Comparison of ENCODE assay signal across 8 cellular contexts in genomic region chr11:93169950-93170561, GRCh38. TPM values are rescaled to one million over a fixed set of nuclear protein-coding genes. Genes with fewer than 3 reads are reported as not detected.
A peak's percentile ranks its signal among the peaks of the same experiment; 100 is the strongest.
DNase-seq lines count a peak whose midpoint lies in the region; ATAC-seq and TF ChIP-seq lines count a peak whose summit lies in the region.

No MANE protein-coding gene starts in this region.

- H3K27me3 ChIP-seq in cardiac muscle cell (no peaks in the 10 kb centered on the region), right cardiac atrium (ENCODE audit: control insufficient read depth, insufficient read depth) (no peaks in the 10 kb centered on the region), OCI-LY3 (ENCODE audit: low read depth, low read length) (no peaks in the 10 kb centered on the region)
- H3K27me3 ChIP-seq in CD8-positive, alpha-beta memory T cell (ENCODE audit: insufficient read depth, low read length, poor library complexity, severe bottlenecking): no peaks in the 10 kb centered on the region

- no peaks in the 10 kb centered on the region for H3K4me1 ChIP-seq in cardiac muscle cell (ENCODE audit: low read depth)
- H3K4me1 ChIP-seq in right cardiac atrium (ENCODE audit: control insufficient read depth, insufficient read depth, low read length): no peaks in the 10 kb centered on the region
- H3K4me1 ChIP-seq in OCI-LY3 (ENCODE audit: low read length): no peaks in the 10 kb centered on the region
- H3K4me1 ChIP-seq in CD8-positive, alpha-beta memory T cell (ENCODE audit: insufficient read depth, low read length): no peaks in the 10 kb centered on the region

- no peak overlapping the region for H3K4me3 Mint-ChIP-seq in type B pancreatic cell
- H3K4me3 Mint-ChIP-seq in CD8-positive, alpha-beta memory T cell: no peak overlapping the region

- CTCF ChIA-PET in CD8-positive, alpha-beta memory T cell (lab: Charles Lee): no interaction called here

- WGBS in right cardiac atrium: 62% methylated on average over 2 of the region's 2 CpGs

- no peak overlapping the region for H2AFZ ChIP-seq in OCI-LY3 (ENCODE audit: low read depth, low read length)

- H3K4me1 Mint-ChIP-seq in type B pancreatic cell (ENCODE audit: unreplicated experiment): peaks cover 5% of the 10 kb centered on the region
- peaks cover 0 to 13% (median 3%) of the 10 kb centered on the region in 3 donors for H3K4me1 Mint-ChIP-seq in CD8-positive, alpha-beta memory T cell

- H4K20me1 ChIP-seq in OCI-LY3 (ENCODE audit: insufficient read depth, low read length): no peaks in the 10 kb centered on the region

- H3K9me3 ChIP-seq in cardiac muscle cell (ENCODE audit: low read depth): no peaks in the 10 kb centered on the region
- H3K9me3 ChIP-seq in right cardiac atrium (ENCODE audit: control insufficient read depth, low read length): no peaks in the 10 kb centered on the region
- no peaks in the 10 kb centered on the region for H3K9me3 ChIP-seq in OCI-LY3 (ENCODE audit: insufficient read depth, low read length)
- no peaks in the 10 kb centered on the region for H3K9me3 ChIP-seq in CD8-positive, alpha-beta memory T cell (ENCODE audit: low read length)

- no peak overlapping the region for H3K9ac ChIP-seq in OCI-LY3 (ENCODE audit: low read length)

- no peak overlapping the region for H3K27ac ChIP-seq in cardiac muscle cell
- H3K27ac ChIP-seq in right cardiac atrium (ENCODE audit: low read length): no peak overlapping the region
- H3K27ac ChIP-seq in OCI-LY3 (ENCODE audit: low read length): no peak overlapping the region
- H3K27ac ChIP-seq in CD8-positive, alpha-beta memory T cell (ENCODE audit: low read depth, low read length): no peak overlapping the region

- intact Hi-C loops in right cardiac atrium (cut with DNase I): no loop called here

- no peak overlapping the region for H3K4me2 ChIP-seq in OCI-LY3 (ENCODE audit: low read length)

- H3K4me3 ChIP-seq in cardiac muscle cell (no peak overlapping the region), right cardiac atrium (ENCODE audit: low read length) (no peak overlapping the region), OCI-LY3 (ENCODE audit: low read length) (no peak overlapping the region)
- no peak overlapping the region for H3K4me3 ChIP-seq in CD8-positive, alpha-beta memory T cell (ENCODE audit: low read length)

- DNase-seq in cardiac muscle cell (ENCODE audit: low read depth in 1 of 2, low spot score in 1 of 2) (peak; percentile 42 to 43), right cardiac atrium (no peak), fibroblast of peridontal ligament (ENCODE audit: extremely low read depth) (peak; percentile 68), type B pancreatic cell (ENCODE audit: extremely low spot score, unreplicated experiment) (no peak), T1000 (lab: John Stamatoyannopoulos, UW) (no peak), CD1c-positive myeloid dendritic cell (ENCODE audit: extremely low spot score) (no peak)
- DNase-seq in CD8-positive, alpha-beta memory T cell: no peak

- no peaks in the 10 kb centered on the region for H3K27me3 Mint-ChIP-seq in type B pancreatic cell
- H3K27me3 Mint-ChIP-seq in CD8-positive, alpha-beta memory T cell: no peaks in the 10 kb centered on the region

- no peaks in the 10 kb centered on the region for H3K79me2 ChIP-seq in OCI-LY3 (ENCODE audit: low read length)

- ATAC-seq in right cardiac atrium: no peak

- H3K9me3 Mint-ChIP-seq in type B pancreatic cell: no peaks in the 10 kb centered on the region
- no peaks in the 10 kb centered on the region for H3K9me3 Mint-ChIP-seq in CD8-positive, alpha-beta memory T cell

- POLR2A ChIA-PET in CD8-positive, alpha-beta memory T cell (lab: Charles Lee): no interaction called here

- no peak overlapping the region for H3K27ac Mint-ChIP-seq in type B pancreatic cell
- no peak overlapping the region for H3K27ac Mint-ChIP-seq in CD8-positive, alpha-beta memory T cell

- TF ChIP-seq CTCF in cardiac muscle cell (IDR thresholded peaks at IDR 0.05; ENCODE audit: low read depth, low read length) (peak; percentile 50), OCI-LY3 (IDR thresholded peaks at IDR 0.05; ENCODE audit: low read depth, low read length) (peak; percentile 65), type B pancreatic cell (conservative IDR thresholded peaks at IDR 0.05) (peak; percentile 75)

- H3K36me3 Mint-ChIP-seq in type B pancreatic cell: no peaks in the 10 kb centered on the region
- H3K36me3 Mint-ChIP-seq in CD8-positive, alpha-beta memory T cell: peaks cover 0 to 5% (median 4%) of the 10 kb centered on the region in 3 donors

- H3K36me3 ChIP-seq in cardiac muscle cell (peaks cover 12% of the 10 kb centered on the region), OCI-LY3 (replicated peaks; ENCODE audit: low read depth, low read length) (peaks cover 16% of the 10 kb centered on the region)
- no peaks in the 10 kb centered on the region for H3K36me3 ChIP-seq in CD8-positive, alpha-beta memory T cell (ENCODE audit: insufficient read depth, low read length)

RNA-seq across cellular contexts. Expression of gene SLC36A4, which starts 27.7 kb away (rescaled TPM):
- total RNA-seq in cardiac muscle cell (16.2 and 26.2 TPM in 2 replicates), right cardiac atrium (10 to 100 TPM; 11.4 to 15.1 (median 12.3) TPM), type B pancreatic cell (ENCODE audit: low replicate concordance) (13.9 and 18.9 TPM in 2 replicates)
- polyA plus RNA-seq in cardiac muscle cell (56.8 and 71.2 TPM in 2 replicates), right cardiac atrium (6.5 TPM)
- total RNA-seq in CD8-positive, alpha-beta memory T cell: 10 to 100 TPM; 13.3 to 15.9 TPM
- 21.0 TPM for polyA plus RNA-seq in CD8-positive, alpha-beta memory T cell

Comparison
In these comparisons a context has a peak if more than half of its experiments do, and no peak if none do; other contexts are left out.
1. DNase-seq: peak in cardiac muscle cell (2 of 2) and fibroblast of peridontal ligament (single experiment); none in right cardiac atrium (0 of 3), type B pancreatic cell (single experiment), T1000 (single experiment), CD1c-positive myeloid dendritic cell (single experiment) and CD8-positive, alpha-beta memory T cell (0 of 5).
2. Peak in every context shown above with its lines, with median percentiles within 50 percentile points of each other: CTCF ChIP-seq.